Comparison of ENCODE assay signal across 11 cellular contexts in genomic region chr3:132448211-132448961, GRCh38. TPM values are rescaled to one million over a fixed set of nuclear protein-coding genes. Genes with fewer than 3 reads are reported as not detected.
DNase-seq lines count a peak whose midpoint lies in the region; ATAC-seq lines count a peak whose summit lies in the region.
"Had no signal": no experiment of that assay in that cellular context is flagged by ENCODE, and none has a peak within 500 bp of the region (broad histone marks: within the 10 kb centered on the region; RNA-seq: fewer than 3 reads in every experiment).

No MANE protein-coding gene starts in this region.

- H3K27me3 ChIP-seq in aorta (ENCODE audit: control insufficient read depth in 1 of 2, insufficient read depth in 2 of 2, low read length in 1 of 2): no peaks in the 10 kb centered on the region
- H3K27me3 ChIP-seq: neural progenitor cell had no signal

- WGBS in aorta, 2 donors: 3% methylated on average over 6 of the region's 6 CpGs

- peaks cover 38% of the 10 kb centered on the region for H3K36me3 Mint-ChIP-seq in dendritic cell treated with granulocyte-macrophage colony-stimulating factor and Interleukin-4, amounts not matched to agents 40 ng/mL and 50 ng/mL, for 4 days (ENCODE audit: low read depth)

- ATAC-seq in aorta (ENCODE audit: low FRiP score) (peak; percentile 64), GM21529 (IDR thresholded peaks at IDR 0.05; ENCODE audit: unreplicated experiment) (no peak), GM19328 (IDR thresholded peaks at IDR 0.05; ENCODE audit: unreplicated experiment) (no peak)

- no peaks in the 10 kb centered on the region for H3K27me3 Mint-ChIP-seq in dendritic cell treated with granulocyte-macrophage colony-stimulating factor and Interleukin-4, amounts not matched to agents 40 ng/mL and 50 ng/mL, for 4 days

- intact Hi-C loops in dendritic cell treated with granulocyte-macrophage colony-stimulating factor and Interleukin-4, amounts not matched to agents 40 ng/mL and 50 ng/mL, for 4 days (cut with micrococcal nuclease): no loop called here
- intact Hi-C loops in aorta (cut with DNase I): no loop called here

- no peaks in the 10 kb centered on the region for H3K9me3 Mint-ChIP-seq in dendritic cell treated with granulocyte-macrophage colony-stimulating factor and Interleukin-4, amounts not matched to agents 40 ng/mL and 50 ng/mL, for 4 days
- H3K9me3 Mint-ChIP-seq: neural progenitor cell had no signal

- DNase-seq in NCI-H446 (lab: John Stamatoyannopoulos, UW) (peak; percentile 4 to 53), NCI-H446 treated with DMSO at 0.1 percent for 48 hours (lab: John Stamatoyannopoulos, UW) (no peak), mucosa of gallbladder (ENCODE audit: low spot score) (peak; percentile 23), aorta (peak; percentile 70 to 75), NCI-H2081 treated with DMSO at 0.1 percent for 48 hours (lab: John Stamatoyannopoulos, UW) (no peak)
- DNase-seq: activated CD4-positive, alpha-beta T cell treated with anti-CD3 and anti-CD28 coated beads, Interleukin-2, amount 50 U/mL, for 4 hours; NCI-H1092 had no signal

- peak overlapping the region; percentile 11 for H3K27ac Mint-ChIP-seq in dendritic cell treated with granulocyte-macrophage colony-stimulating factor and Interleukin-4, amounts not matched to agents 40 ng/mL and 50 ng/mL, for 4 days
- H3K27ac Mint-ChIP-seq: neural progenitor cell had no signal

- peaks cover 14% of the 10 kb centered on the region for H3K4me1 Mint-ChIP-seq in dendritic cell treated with granulocyte-macrophage colony-stimulating factor and Interleukin-4, amounts not matched to agents 40 ng/mL and 50 ng/mL, for 4 days (ENCODE audit: low read depth)
- H3K4me1 Mint-ChIP-seq: neural progenitor cell had no signal

- H3K4me3 ChIP-seq in aorta (ENCODE audit: low read length in 2 of 2): no peak overlapping the region
- H3K4me3 ChIP-seq: neural progenitor cell had no signal

- peak overlapping the region; percentile 73 to 82 for H3K27ac ChIP-seq in aorta (ENCODE audit: low read depth in 1 of 2, low read length in 2 of 2)
- H3K27ac ChIP-seq: neural progenitor cell had no signal

- H3K9me3 ChIP-seq in aorta (ENCODE audit: control insufficient read depth, low read length): no peaks in the 10 kb centered on the region

- peaks cover 0 to 3% of the 10 kb centered on the region in 2 donors for H3K36me3 ChIP-seq in aorta (ENCODE audit: control insufficient read depth in 1 of 2, insufficient read depth in 2 of 2, low read length in 1 of 2)

- H3K4me1 ChIP-seq in aorta (ENCODE audit: control insufficient read depth in 1 of 2, insufficient read depth in 2 of 2, low read length in 2 of 2): peaks cover 5 to 11% of the 10 kb centered on the region in 2 donors

- H3K4me3 Mint-ChIP-seq in dendritic cell treated with granulocyte-macrophage colony-stimulating factor and Interleukin-4, amounts not matched to agents 40 ng/mL and 50 ng/mL, for 4 days: no peak overlapping the region
- H3K4me3 Mint-ChIP-seq: neural progenitor cell had no signal

RNA-seq across cellular contexts. Expression of gene DNAJC13, which starts 31.1 kb away (rescaled TPM):
- total RNA-seq in mucosa of gallbladder (35.7 TPM), aorta (10 to 100 TPM; 49.8 to 70.4 TPM)
- polyA plus RNA-seq in aorta: 10 to 100 TPM; 12.0 to 16.0 TPM

Comparison
In these comparisons a context has a peak if more than half of its experiments do, and no peak if none do; other contexts are left out.
1. DNase-seq: peak in NCI-H446 (2 of 2), mucosa of gallbladder (single experiment) and aorta (2 of 2); none in NCI-H446 treated with DMSO at 0.1 percent for 48 hours (single experiment) and NCI-H2081 treated with DMSO at 0.1 percent for 48 hours (single experiment).